In genomic region chrX:120746153-120746552, GRCh38 we compare ENCODE assay signal across 1 cellular context.
TF ChIP-seq lines count a peak whose summit lies in the region.

No MANE protein-coding gene starts in this region.

TF ChIP-seq in HepG2, 621 proteins besides CTCF, POLR2A, EP300 and RAD21 (continued from another document and continues in another):
- TF ChIP-seq ZFP91 (CRISPR knock-in tag; IDR thresholded peaks at IDR 0.05; ENCODE audit: borderline replicate concordance), result no peak
- TF ChIP-seq SRSF4 (IDR thresholded peaks at IDR 0.05; ENCODE audit: low read depth, low read length, poor library complexity, severe bottlenecking), result no peak
- TF ChIP-seq, protein P1, sequence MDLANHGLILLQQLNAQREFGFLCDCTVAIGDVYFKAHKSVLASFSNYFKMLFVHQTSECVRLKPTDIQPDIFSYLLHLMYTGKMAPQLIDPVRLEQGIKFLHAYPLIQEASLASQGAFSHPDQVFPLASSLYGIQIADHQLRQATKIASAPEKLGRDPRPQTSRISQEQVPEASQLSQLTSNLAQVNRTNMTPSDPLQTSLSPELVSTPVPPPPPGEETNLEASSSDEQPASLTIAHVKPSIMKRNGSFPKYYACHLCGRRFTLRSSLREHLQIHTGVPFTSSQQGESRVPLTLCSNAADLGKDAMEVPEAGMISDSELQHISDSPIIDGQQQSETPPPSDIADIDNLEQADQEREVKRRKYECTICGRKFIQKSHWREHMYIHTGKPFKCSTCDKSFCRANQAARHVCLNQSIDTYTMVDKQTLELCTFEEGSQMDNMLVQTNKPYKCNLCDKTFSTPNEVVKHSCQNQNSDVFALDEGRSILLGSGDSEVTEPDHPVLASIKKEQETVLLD (CRISPR knock-in tag; IDR thresholded peaks at IDR 0.05; ENCODE audit: low read depth), result no peak
- no peak for TF ChIP-seq DMAP1 (CRISPR knock-in tag; IDR thresholded peaks at IDR 0.05)
- TF ChIP-seq GPBP1L1 (CRISPR knock-in tag; IDR thresholded peaks at IDR 0.05), result no peak
- no peak for TF ChIP-seq ZNF451 (CRISPR knock-in tag; IDR thresholded peaks at IDR 0.05)
- TF ChIP-seq KLF11 (CRISPR knock-in tag; IDR thresholded peaks at IDR 0.05), result no peak
- no peak for TF ChIP-seq MXD4 (CRISPR knock-in tag; IDR thresholded peaks at IDR 0.05)
- TF ChIP-seq SRSF1 (optimal IDR thresholded peaks at IDR 0.05; ENCODE audit: low read depth, low read length), result no peak
- TF ChIP-seq ZNF576 (CRISPR knock-in tag; IDR thresholded peaks at IDR 0.05), result no peak
- no peak for TF ChIP-seq HOXA9 (CRISPR knock-in tag; IDR thresholded peaks at IDR 0.05; ENCODE audit: borderline replicate concordance)
- TF ChIP-seq ZNF432 (CRISPR knock-in tag; IDR thresholded peaks at IDR 0.05; ENCODE audit: borderline replicate concordance), result no peak
- no peak for TF ChIP-seq SSRP1 (CRISPR knock-in tag; IDR thresholded peaks at IDR 0.05)
- TF ChIP-seq HDAC2 (CRISPR knock-in tag; IDR thresholded peaks at IDR 0.05), result no peak
- no peak for TF ChIP-seq CCAR2 (optimal IDR thresholded peaks at IDR 0.05; ENCODE audit: low read depth, low read length)
- TF ChIP-seq BCL6 (CRISPR knock-in tag; IDR thresholded peaks at IDR 0.05), result peak; percentile 78
- TF ChIP-seq ZNF256 (CRISPR knock-in tag; conservative IDR thresholded peaks at IDR 0.05), result no peak
- no peak for TF ChIP-seq HBP1 (CRISPR knock-in tag; IDR thresholded peaks at IDR 0.05; ENCODE audit: low read depth)
- TF ChIP-seq MZF1 (CRISPR knock-in tag; IDR thresholded peaks at IDR 0.05; ENCODE audit: borderline replicate concordance), result no peak
- TF ChIP-seq MEIS1 (CRISPR knock-in tag; IDR thresholded peaks at IDR 0.05; ENCODE audit: borderline replicate concordance), result no peak
- no peak for TF ChIP-seq ZNF382 (CRISPR knock-in tag; IDR thresholded peaks at IDR 0.05; ENCODE audit: borderline replicate concordance)
- TF ChIP-seq NFIC (IDR thresholded peaks at IDR 0.05; ENCODE audit: low read length), result peak; percentile 68; the same call in 1 of the 2 replicates
- no peak for TF ChIP-seq MED13 (CRISPR knock-in tag; IDR thresholded peaks at IDR 0.05)
- TF ChIP-seq ZFP36L1 (CRISPR knock-in tag; IDR thresholded peaks at IDR 0.05), result no peak
- no peak for TF ChIP-seq MYC (CRISPR knock-in tag; IDR thresholded peaks at IDR 0.05; ENCODE audit: borderline replicate concordance)
- TF ChIP-seq ZNF570 (CRISPR knock-in tag; IDR thresholded peaks at IDR 0.05; ENCODE audit: borderline replicate concordance), result no peak
- no peak for TF ChIP-seq ZBTB37 (CRISPR knock-in tag; IDR thresholded peaks at IDR 0.05)
- no peak for TF ChIP-seq ZNF549 (CRISPR knock-in tag; IDR thresholded peaks at IDR 0.05)
- TF ChIP-seq BRD4 (CRISPR knock-in tag; IDR thresholded peaks at IDR 0.05), result no peak
- no peak for TF ChIP-seq MED1 (CRISPR knock-in tag; IDR thresholded peaks at IDR 0.05)
- TF ChIP-seq ZNF501 (CRISPR knock-in tag; IDR thresholded peaks at IDR 0.05), result no peak
- no peak for TF ChIP-seq GLI4 (CRISPR knock-in tag; IDR thresholded peaks at IDR 0.05; ENCODE audit: borderline replicate concordance)
- TF ChIP-seq SOX5 (CRISPR knock-in tag; IDR thresholded peaks at IDR 0.05; ENCODE audit: borderline replicate concordance), result peak; percentile 89; the same call in 1 of the 2 replicates
- no peak for TF ChIP-seq CENPX (CRISPR knock-in tag; IDR thresholded peaks at IDR 0.05)
- no peak for TF ChIP-seq NFE2L1 (CRISPR knock-in tag; IDR thresholded peaks at IDR 0.05; ENCODE audit: borderline replicate concordance)
- TF ChIP-seq, protein P2, sequence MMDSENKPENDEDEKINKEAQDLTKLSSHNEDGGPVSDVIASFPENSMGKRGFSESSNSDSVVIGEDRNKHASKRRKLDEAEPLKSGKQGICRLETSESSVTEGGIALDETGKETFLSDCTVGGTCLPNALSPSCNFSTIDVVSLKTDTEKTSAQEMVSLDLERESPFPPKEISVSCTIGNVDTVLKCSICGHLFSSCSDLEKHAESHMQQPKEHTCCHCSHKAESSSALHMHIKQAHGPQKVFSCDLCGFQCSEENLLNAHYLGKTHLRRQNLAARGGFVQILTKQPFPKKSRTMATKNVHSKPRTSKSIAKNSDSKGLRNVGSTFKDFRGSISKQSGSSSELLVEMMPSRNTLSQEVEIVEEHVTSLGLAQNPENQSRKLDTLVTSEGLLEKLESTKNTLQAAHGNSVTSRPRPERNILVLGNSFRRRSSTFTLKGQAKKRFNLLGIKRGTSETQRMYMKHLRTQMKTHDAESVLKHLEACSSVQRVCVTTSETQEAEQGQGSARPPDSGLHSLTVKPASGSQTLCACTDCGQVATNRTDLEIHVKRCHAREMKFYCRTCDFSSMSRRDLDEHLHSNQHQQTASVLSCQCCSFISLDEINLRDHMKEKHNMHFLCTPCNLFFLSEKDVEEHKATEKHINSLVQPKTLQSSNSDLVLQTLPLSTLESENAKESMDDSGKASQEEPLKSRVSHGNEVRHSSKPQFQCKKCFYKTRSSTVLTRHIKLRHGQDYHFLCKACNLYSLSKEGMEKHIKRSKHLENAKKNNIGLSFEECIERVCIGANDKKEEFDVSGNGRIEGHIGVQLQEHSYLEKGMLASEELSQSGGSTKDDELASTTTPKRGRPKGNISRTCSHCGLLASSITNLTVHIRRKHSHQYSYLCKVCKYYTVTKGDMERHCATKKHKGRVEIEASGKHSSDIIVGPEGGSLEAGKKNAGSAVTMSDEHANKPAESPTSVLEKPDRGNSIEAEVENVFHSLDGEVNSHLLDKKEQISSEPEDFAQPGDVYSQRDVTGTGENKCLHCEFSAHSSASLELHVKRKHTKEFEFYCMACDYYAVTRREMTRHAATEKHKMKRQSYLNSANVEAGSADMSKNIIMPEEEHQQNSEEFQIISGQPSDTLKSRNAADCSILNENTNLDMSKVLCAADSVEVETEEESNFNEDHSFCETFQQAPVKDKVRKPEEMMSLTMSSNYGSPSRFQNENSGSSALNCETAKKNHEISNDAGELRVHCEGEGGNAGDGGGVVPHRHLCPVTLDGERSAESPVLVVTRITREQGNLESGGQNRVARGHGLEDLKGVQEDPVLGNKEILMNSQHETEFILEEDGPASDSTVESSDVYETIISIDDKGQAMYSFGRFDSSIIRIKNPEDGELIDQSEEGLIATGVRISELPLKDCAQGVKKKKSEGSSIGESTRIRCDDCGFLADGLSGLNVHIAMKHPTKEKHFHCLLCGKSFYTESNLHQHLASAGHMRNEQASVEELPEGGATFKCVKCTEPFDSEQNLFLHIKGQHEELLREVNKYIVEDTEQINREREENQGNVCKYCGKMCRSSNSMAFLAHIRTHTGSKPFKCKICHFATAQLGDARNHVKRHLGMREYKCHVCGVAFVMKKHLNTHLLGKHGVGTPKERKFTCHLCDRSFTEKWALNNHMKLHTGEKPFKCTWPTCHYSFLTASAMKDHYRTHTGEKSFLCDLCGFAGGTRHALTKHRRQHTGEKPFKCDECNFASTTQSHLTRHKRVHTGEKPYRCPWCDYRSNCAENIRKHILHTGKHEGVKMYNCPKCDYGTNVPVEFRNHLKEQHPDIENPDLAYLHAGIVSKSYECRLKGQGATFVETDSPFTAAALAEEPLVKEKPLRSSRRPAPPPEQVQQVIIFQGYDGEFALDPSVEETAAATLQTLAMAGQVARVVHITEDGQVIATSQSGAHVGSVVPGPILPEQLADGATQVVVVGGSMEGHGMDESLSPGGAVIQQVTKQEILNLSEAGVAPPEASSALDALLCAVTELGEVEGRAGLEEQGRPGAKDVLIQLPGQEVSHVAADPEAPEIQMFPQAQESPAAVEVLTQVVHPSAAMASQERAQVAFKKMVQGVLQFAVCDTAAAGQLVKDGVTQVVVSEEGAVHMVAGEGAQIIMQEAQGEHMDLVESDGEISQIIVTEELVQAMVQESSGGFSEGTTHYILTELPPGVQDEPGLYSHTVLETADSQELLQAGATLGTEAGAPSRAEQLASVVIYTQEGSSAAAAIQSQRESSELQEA (CRISPR knock-in tag; IDR thresholded peaks at IDR 0.05; ENCODE audit: not compliant biosample characterization), result no peak
- no peak for TF ChIP-seq TOPORS (CRISPR knock-in tag; IDR thresholded peaks at IDR 0.05)
- TF ChIP-seq, protein P3, sequence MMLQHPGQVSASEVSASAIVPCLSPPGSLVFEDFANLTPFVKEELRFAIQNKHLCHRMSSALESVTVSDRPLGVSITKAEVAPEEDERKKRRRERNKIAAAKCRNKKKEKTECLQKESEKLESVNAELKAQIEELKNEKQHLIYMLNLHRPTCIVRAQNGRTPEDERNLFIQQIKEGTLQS (CRISPR knock-in tag; IDR thresholded peaks at IDR 0.05), result no peak
- TF ChIP-seq ZNF713 (CRISPR knock-in tag; IDR thresholded peaks at IDR 0.05), result no peak
- TF ChIP-seq ZNF230 (CRISPR knock-in tag; IDR thresholded peaks at IDR 0.05), result no peak
- no peak for TF ChIP-seq ZNF792 (CRISPR knock-in tag; IDR thresholded peaks at IDR 0.05)
- no peak for TF ChIP-seq ZNF17 (CRISPR knock-in tag; IDR thresholded peaks at IDR 0.05)
- TF ChIP-seq ZNF761 (CRISPR knock-in tag; conservative IDR thresholded peaks at IDR 0.05), result no peak
- TF ChIP-seq BCLAF1 (IDR thresholded peaks at IDR 0.05), result no peak
- TF ChIP-seq ZNF790 (CRISPR knock-in tag; IDR thresholded peaks at IDR 0.05; ENCODE audit: borderline replicate concordance), result no peak
- TF ChIP-seq TFAP4 (IDR thresholded peaks at IDR 0.05; ENCODE audit: borderline replicate concordance, low read depth), result 0 out of 2 replicates have a peak, but pooled peaks have one; percentile 29
- TF ChIP-seq TCF7 (IDR thresholded peaks at IDR 0.05; ENCODE audit: low read depth), result peak; percentile 82
- no peak for TF ChIP-seq FOXA1 (IDR thresholded peaks at IDR 0.05)
- TF ChIP-seq FOXA1 (CRISPR knock-in tag; IDR thresholded peaks at IDR 0.05), result peak; percentile 67
